ENCODE assay signal across 1 cellular context in the genomic region with DNA sequence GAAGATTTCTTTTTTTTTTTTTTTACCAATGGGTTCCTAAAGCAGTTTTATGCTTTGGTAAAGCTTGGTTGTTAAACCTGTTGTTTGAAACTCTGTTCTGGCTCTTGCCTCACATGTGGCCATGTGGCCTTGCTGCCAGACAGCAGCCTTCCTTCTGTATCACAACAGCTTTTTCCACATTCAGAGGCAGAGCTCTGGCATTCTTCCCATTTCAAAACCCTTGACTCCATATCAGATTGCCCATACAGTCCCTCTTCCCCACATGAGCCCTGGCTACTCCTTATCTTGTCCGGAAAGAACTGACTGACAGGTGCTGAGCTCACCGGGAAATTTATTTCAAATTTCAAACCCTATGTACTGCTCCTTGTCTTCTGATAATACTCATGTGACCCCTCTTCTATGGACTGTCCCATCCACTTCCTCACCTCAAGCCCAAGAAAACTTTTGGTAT.
TF ChIP-seq lines count a peak whose summit lies in the region.

No MANE protein-coding gene starts in this region.

TF ChIP-seq in K562, 482 proteins besides CTCF, POLR2A, EP300 and RAD21 (continued from another document and continues in another):
- TF ChIP-seq MTA1 (IDR thresholded peaks at IDR 0.05; ENCODE audit: borderline replicate concordance), result peak; percentile 65
- TF ChIP-seq CHD2 (IDR thresholded peaks at IDR 0.05; ENCODE audit: low read depth, low read length), result no peak
- peak; percentile 72 for TF ChIP-seq PML (IDR thresholded peaks at IDR 0.05; ENCODE audit: low read length)
- TF ChIP-seq HDAC8 (tag; IDR thresholded peaks at IDR 0.05), result no peak
- no peak for TF ChIP-seq ZBED1 (IDR thresholded peaks at IDR 0.05)
- TF ChIP-seq RCOR1 (IDR thresholded peaks at IDR 0.05; ENCODE audit: borderline replicate concordance in 1 of 2, low read depth in 2 of 2, low read length in 2 of 2), result peak in 1 of 2 experiments; percentile 92; a peak in 2 of 4 replicates
- TF ChIP-seq ZNF280B (CRISPR knock-in tag; IDR thresholded peaks at IDR 0.05), result no peak
- TF ChIP-seq ZBTB17 (CRISPR knock-in tag; IDR thresholded peaks at IDR 0.05), result peak; percentile 60; the same call in 1 of the 2 replicates
- TF ChIP-seq BRD9 (IDR thresholded peaks at IDR 0.05; ENCODE audit: low read depth, partially characterized antibody), result no peak
- peak; percentile 43; the same call in 1 of the 2 replicates for TF ChIP-seq RAD51 (IDR thresholded peaks at IDR 0.05; ENCODE audit: borderline replicate concordance, low read depth)
- TF ChIP-seq NBN (IDR thresholded peaks at IDR 0.05; ENCODE audit: low read depth), result peak; percentile 59; the same call in 1 of the 2 replicates
- TF ChIP-seq ARID3A (IDR thresholded peaks at IDR 0.05; ENCODE audit: borderline replicate concordance, low read depth, low read length), result no peak
- TF ChIP-seq SMAD2 (IDR thresholded peaks at IDR 0.05; ENCODE audit: low read depth, low read length), result no peak
- TF ChIP-seq HMG20A (CRISPR knock-in tag; conservative IDR thresholded peaks at IDR 0.05), result no peak
- no peak for TF ChIP-seq GTF3C2 (IDR thresholded peaks at IDR 0.05; ENCODE audit: borderline replicate concordance, extremely low read depth, insufficient read length)
- TF ChIP-seq OTX1 (CRISPR knock-in tag; IDR thresholded peaks at IDR 0.05), result no peak
- TF ChIP-seq CREB3L1 (IDR thresholded peaks at IDR 0.05; ENCODE audit: borderline replicate concordance, low read depth), result peak; percentile 15; the same call in 1 of the 2 replicates
- TF ChIP-seq NFE2 (IDR thresholded peaks at IDR 0.05; ENCODE audit: low read depth), result 0 out of 2 replicates have a peak, but pooled peaks have one; percentile 16
- TF ChIP-seq MAX (CRISPR knock-in tag; IDR thresholded peaks at IDR 0.05), result 0 out of 2 replicates have a peak, but pooled peaks have one; percentile 30
- 0 out of 2 replicates have a peak, but pooled peaks have one; percentile 45 for TF ChIP-seq GTF2E2 (tag; IDR thresholded peaks at IDR 0.05)
- TF ChIP-seq, protein P1, sequence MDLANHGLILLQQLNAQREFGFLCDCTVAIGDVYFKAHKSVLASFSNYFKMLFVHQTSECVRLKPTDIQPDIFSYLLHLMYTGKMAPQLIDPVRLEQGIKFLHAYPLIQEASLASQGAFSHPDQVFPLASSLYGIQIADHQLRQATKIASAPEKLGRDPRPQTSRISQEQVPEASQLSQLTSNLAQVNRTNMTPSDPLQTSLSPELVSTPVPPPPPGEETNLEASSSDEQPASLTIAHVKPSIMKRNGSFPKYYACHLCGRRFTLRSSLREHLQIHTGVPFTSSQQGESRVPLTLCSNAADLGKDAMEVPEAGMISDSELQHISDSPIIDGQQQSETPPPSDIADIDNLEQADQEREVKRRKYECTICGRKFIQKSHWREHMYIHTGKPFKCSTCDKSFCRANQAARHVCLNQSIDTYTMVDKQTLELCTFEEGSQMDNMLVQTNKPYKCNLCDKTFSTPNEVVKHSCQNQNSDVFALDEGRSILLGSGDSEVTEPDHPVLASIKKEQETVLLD (IDR thresholded peaks at IDR 0.05), result 0 out of 2 replicates have a peak, but pooled peaks have one; percentile 16
- TF ChIP-seq HDAC6 (IDR thresholded peaks at IDR 0.05; ENCODE audit: low read depth, low read length), result no peak
- TF ChIP-seq CXXC5 (CRISPR knock-in tag; IDR thresholded peaks at IDR 0.05), result peak; percentile 72
- peak in 1 of 2 experiments; percentile 77; a peak in 2 of 4 replicates for TF ChIP-seq HDAC1 (IDR thresholded peaks at IDR 0.05)
- 0 out of 2 replicates have a peak, but pooled peaks have one; percentile 43 for TF ChIP-seq LEF1 (IDR thresholded peaks at IDR 0.05)
- TF ChIP-seq ZNF347 (CRISPR knock-in tag; IDR thresholded peaks at IDR 0.05; ENCODE audit: low read depth), result no peak
- TF ChIP-seq SMAD4 (CRISPR knock-in tag; conservative IDR thresholded peaks at IDR 0.05), result peak; percentile 88
- TF ChIP-seq ZNF23 (CRISPR knock-in tag; IDR thresholded peaks at IDR 0.05), result 0 out of 2 replicates have a peak, but pooled peaks have one; percentile 35
- no peak for TF ChIP-seq HOXB6 (CRISPR knock-in tag; IDR thresholded peaks at IDR 0.05; ENCODE audit: borderline replicate concordance)
- no peak for TF ChIP-seq ETS2 (tag; IDR thresholded peaks at IDR 0.05; ENCODE audit: borderline replicate concordance, poor library complexity, severe bottlenecking)
- no peak for TF ChIP-seq ZNF655 (CRISPR knock-in tag; IDR thresholded peaks at IDR 0.05)
- no peak for TF ChIP-seq CCAR2 (IDR thresholded peaks at IDR 0.05; ENCODE audit: low read depth, low read length)
- no peak for TF ChIP-seq PRPF4 (IDR thresholded peaks at IDR 0.05; ENCODE audit: insufficient read depth, low read depth, low read length, poor library complexity, severe bottlenecking)
- TF ChIP-seq SNRNP70 (optimal IDR thresholded peaks at IDR 0.05; ENCODE audit: low read depth, low read length), result no peak
- no peak for TF ChIP-seq RHOXF2B (CRISPR knock-in tag; conservative IDR thresholded peaks at IDR 0.05)
- no peak for TF ChIP-seq TGIF2 (CRISPR knock-in tag; IDR thresholded peaks at IDR 0.05)
- TF ChIP-seq TARDBP (IDR thresholded peaks at IDR 0.05), result no peak
- TF ChIP-seq CTCFL (IDR thresholded peaks at IDR 0.05; ENCODE audit: borderline replicate concordance, insufficient read depth, low read depth, low read length, poor library complexity, severe bottlenecking), result no peak
- TF ChIP-seq, protein P2, sequence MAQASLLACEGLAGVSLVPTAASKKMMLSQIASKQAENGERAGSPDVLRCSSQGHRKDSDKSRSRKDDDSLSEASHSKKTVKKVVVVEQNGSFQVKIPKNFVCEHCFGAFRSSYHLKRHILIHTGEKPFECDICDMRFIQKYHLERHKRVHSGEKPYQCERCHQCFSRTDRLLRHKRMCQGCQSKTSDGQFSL (CRISPR knock-in tag; IDR thresholded peaks at IDR 0.05), result no peak
- TF ChIP-seq, protein P2 (tag; IDR thresholded peaks at IDR 0.05), result no peak
- TF ChIP-seq RBBP5 (IDR thresholded peaks at IDR 0.05; ENCODE audit: borderline replicate concordance, insufficient read depth, low read length, poor library complexity, severe bottlenecking), result no peak
- peak; percentile 18; the same call in 1 of the 2 replicates for TF ChIP-seq NCOA1 (IDR thresholded peaks at IDR 0.05; ENCODE audit: low read depth)
- TF ChIP-seq SIN3B (IDR thresholded peaks at IDR 0.05; ENCODE audit: low read depth), result no peak
- peak; percentile 72 to 80 for TF ChIP-seq TRIM24 (IDR thresholded peaks at IDR 0.05)
- no peak for TF ChIP-seq SIRT6 (IDR thresholded peaks at IDR 0.05; ENCODE audit: low read depth, low read length)
- TF ChIP-seq HLTF (IDR thresholded peaks at IDR 0.05), result no peak
- TF ChIP-seq PRMT5 (CRISPR knock-in tag; IDR thresholded peaks at IDR 0.05), result no peak
- no peak for TF ChIP-seq ZZZ3 (IDR thresholded peaks at IDR 0.05)
- TF ChIP-seq CREB1 (IDR thresholded peaks at IDR 0.05), result no peak
- TF ChIP-seq CREB1 (CRISPR knock-in tag; IDR thresholded peaks at IDR 0.05), result no peak
- TF ChIP-seq ZNF696 (CRISPR knock-in tag; conservative IDR thresholded peaks at IDR 0.05), result no peak
- peak; percentile 37; the same call in 1 of the 2 replicates for TF ChIP-seq EHMT2 (IDR thresholded peaks at IDR 0.05)
- TF ChIP-seq ZNF212 (CRISPR knock-in tag; IDR thresholded peaks at IDR 0.05), result no peak
- TF ChIP-seq ZNF780A (CRISPR knock-in tag; IDR thresholded peaks at IDR 0.05), result no peak
- TF ChIP-seq, protein P3, sequence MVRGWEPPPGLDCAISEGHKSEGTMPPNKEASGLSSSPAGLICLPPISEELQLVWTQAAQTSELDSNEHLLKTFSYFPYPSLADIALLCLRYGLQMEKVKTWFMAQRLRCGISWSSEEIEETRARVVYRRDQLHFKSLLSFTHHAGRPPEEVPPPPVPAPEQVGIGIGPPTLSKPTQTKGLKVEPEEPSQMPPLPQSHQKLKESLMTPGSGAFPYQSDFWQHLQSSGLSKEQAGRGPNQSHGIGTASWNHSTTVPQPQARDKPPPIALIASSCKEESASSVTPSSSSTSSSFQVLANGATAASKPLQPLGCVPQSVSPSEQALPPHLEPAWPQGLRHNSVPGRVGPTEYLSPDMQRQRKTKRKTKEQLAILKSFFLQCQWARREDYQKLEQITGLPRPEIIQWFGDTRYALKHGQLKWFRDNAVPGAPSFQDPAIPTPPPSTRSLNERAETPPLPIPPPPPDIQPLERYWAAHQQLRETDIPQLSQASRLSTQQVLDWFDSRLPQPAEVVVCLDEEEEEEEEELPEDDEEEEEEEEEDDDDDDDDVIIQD (CRISPR knock-in tag; IDR thresholded peaks at IDR 0.05), result no peak
